ENCODE assay signal across 20 cellular contexts in the genomic region with DNA sequence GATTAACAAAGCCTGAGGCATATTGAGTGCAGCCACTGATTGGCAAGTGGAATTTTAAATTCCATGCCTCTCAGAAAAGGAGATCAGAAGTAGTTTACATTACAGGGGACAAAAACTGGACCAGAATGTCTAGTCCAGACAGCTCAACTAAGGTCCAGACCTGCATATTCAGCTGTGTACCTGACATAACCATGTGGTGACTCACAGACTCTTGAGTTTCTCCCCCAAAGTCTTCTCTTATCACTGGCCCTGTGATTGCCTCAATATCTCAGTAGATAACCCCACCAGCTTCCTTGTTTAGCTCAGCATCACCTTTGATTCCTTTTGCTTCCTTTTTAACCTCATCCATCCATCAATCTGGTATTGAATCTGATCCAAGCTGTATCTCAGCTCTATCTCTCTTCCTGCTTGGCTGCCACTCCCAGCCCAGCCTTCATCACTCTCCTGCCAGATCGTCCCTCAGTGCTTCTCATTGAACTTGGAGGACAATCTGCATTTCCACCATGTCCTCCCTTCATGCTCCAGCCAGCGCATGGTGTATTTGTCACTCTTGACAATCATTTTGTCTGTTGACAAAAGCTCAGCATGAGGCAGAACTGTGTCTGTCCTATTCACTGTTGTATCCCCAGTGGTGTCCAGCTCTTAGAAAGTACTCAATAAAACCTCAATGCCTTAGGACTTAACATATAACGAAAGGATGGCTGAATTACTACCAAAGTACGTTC. TPM values are rescaled to one million over a fixed set of nuclear protein-coding genes. Genes with fewer than 3 reads are reported as not detected.
DNase-seq lines count a peak whose midpoint lies in the region; ATAC-seq and TF ChIP-seq lines count a peak whose summit lies in the region.
"Had no signal": no experiment of that assay in that cellular context is flagged by ENCODE, and none has a peak within 500 bp of the region (broad histone marks: within the 10 kb centered on the region; RNA-seq: fewer than 3 reads in every experiment).

No MANE protein-coding gene starts in this region.

- H3K9me3 ChIP-seq in Caco-2 = no peaks in the 10 kb centered on the region

- no peaks in the 10 kb centered on the region for H3K27me3 ChIP-seq in Caco-2 (replicated peaks; ENCODE audit: control insufficient read depth, insufficient read depth, low read length)

- H3K27ac ChIP-seq in epithelial cell of prostate = peak overlapping the region; percentile 60
- H3K27ac ChIP-seq: C4-2B had no signal

- no peak for ATAC-seq in left colon
- ATAC-seq: GM23338, HepG2 had no signal

- peak; percentile 49 to 74 for DNase-seq in Caco-2
- DNase-seq in NCI-H345 (lab: John Stamatoyannopoulos, UW) = peak; percentile 55
- DNase-seq in epithelial cell of prostate (ENCODE audit: low read depth, low spot score) = no peak
- DNase-seq in mucosa of gallbladder (ENCODE audit: low spot score) = peak; percentile 17
- no peak for DNase-seq in activated effector memory CD4-positive, alpha-beta T cell treated with Interleukin-2 at 50 U/mL for 16 hours
- DNase-seq in left colon = no peak
- DNase-seq in DMS153 (lab: John Stamatoyannopoulos, UW) = no peak
- no peak for DNase-seq in HUDEP-2 (lab: John Stamatoyannopoulos, UW; ENCODE audit: unreplicated experiment in 76 of 76)
- DNase-seq: DMS 273 treated with DMSO at 0.1 percent for 48 hours; GF-D8; KG1; NCI-H1092; NCI-H1694; NCI-H526; NK-92 treated with Interleukin-12 subunit alpha and Interleukin-12 subunit beta, amount 100 ng/mL, for 24 hours; SIG-M5 had no signal

- no peak overlapping the region for H3K4me3 ChIP-seq in Caco-2 (ENCODE audit: low read depth, low read length)
- H3K4me3 ChIP-seq: GM23338 had no signal

- TF ChIP-seq CTCF in Caco-2 (IDR thresholded peaks at IDR 0.05; ENCODE audit: insufficient read depth in 1 of 2, low read depth in 1 of 2, low read length in 1 of 2, severe bottlenecking in 1 of 2, unreplicated experiment in 1 of 2) = no peak

- peaks cover 20% of the 10 kb centered on the region for H3K9me3 Mint-ChIP-seq in Caco-2 (ENCODE audit: unreplicated experiment)
- H3K9me3 Mint-ChIP-seq: GM23338 had no signal

- peaks cover 57% of the 10 kb centered on the region for H3K4me1 Mint-ChIP-seq in Caco-2 (ENCODE audit: low read depth, unreplicated experiment)

- no peaks in the 10 kb centered on the region for H3K36me3 ChIP-seq in Caco-2 (ENCODE audit: control insufficient read depth, insufficient read depth, low read length)

- H3K4me3 Mint-ChIP-seq in Caco-2 (ENCODE audit: unreplicated experiment) = peak overlapping the region; percentile 15
- H3K4me3 Mint-ChIP-seq: GM23338 had no signal

- no TSS peak for BruUV-seq in Caco-2 (replicated peaks; lab: Mats Ljungman, UMichigan)

- H3K4me1 ChIP-seq in Caco-2 = peaks cover 75% of the 10 kb centered on the region

- peaks cover 12% of the 10 kb centered on the region for H3K36me3 Mint-ChIP-seq in Caco-2 (ENCODE audit: insufficient read depth, unreplicated experiment)

- H3K27ac Mint-ChIP-seq in Caco-2 (ENCODE audit: unreplicated experiment) = peak overlapping the region; percentile 42
- H3K27ac Mint-ChIP-seq: GM23338 had no signal

- no peaks in the 10 kb centered on the region for H3K27me3 Mint-ChIP-seq in Caco-2 (ENCODE audit: insufficient read depth, unreplicated experiment)

- intact Hi-C loops in Caco-2 (cut with micrococcal nuclease; ENCODE audit: unreplicated experiment) = loop anchor here (1.0 kb wide), 1 partner anchor 32 kb away; no protein-coding TSS in a partner anchor
- intact Hi-C loops in left colon (cut with DNase I, micrococcal nuclease) = no loop called here

- POLR2A ChIA-PET in Caco-2 (lab: Charles Lee) = interaction anchor here (0.6 kb wide), 1 partner anchor 68 kb away, joined by 3 read pairs; the partner anchor contains the start of gene WDR1

- CTCF ChIA-PET in Caco-2 (lab: Charles Lee) = interaction anchor here (1.3 kb wide), 1 partner anchor 30 kb away, joined by 4 read pairs; no protein-coding TSS in a partner anchor

RNA-seq across cellular contexts. Expression of gene SLC2A9, which starts 27.8 kb away (rescaled TPM):
- total RNA-seq in Caco-2 (2022) = 17.5 and 21.0 TPM in 2 replicates
- total RNA-seq in mucosa of gallbladder = 10.4 TPM
- total RNA-seq in left colon = 1 to 10 TPM; 5.1 to 5.2 TPM
- total RNA-seq: OCI-LY7 had no signal

Comparison
In these comparisons a context has a peak if more than half of its experiments do, and no peak if none do; other contexts are left out.
1. DNase-seq: peak in Caco-2 (2 of 2), NCI-H345 (single experiment) and mucosa of gallbladder (single experiment); none in epithelial cell of prostate (single experiment), activated effector memory CD4-positive, alpha-beta T cell treated with Interleukin-2 at 50 U/mL for 16 hours (single experiment), left colon (0 of 2), DMS153 (single experiment) and HUDEP-2 (0 of 76).